In genomic region chr9:114906922-114907571, GRCh38 we compare ENCODE assay signal across 2 cellular contexts.
TF ChIP-seq lines count a peak whose summit lies in the region.

No MANE protein-coding gene starts in this region.

TF ChIP-seq in GM23338, 12 proteins besides CTCF, POLR2A, EP300 and RAD21 (continued from another document):
- TF ChIP-seq, protein P1, sequence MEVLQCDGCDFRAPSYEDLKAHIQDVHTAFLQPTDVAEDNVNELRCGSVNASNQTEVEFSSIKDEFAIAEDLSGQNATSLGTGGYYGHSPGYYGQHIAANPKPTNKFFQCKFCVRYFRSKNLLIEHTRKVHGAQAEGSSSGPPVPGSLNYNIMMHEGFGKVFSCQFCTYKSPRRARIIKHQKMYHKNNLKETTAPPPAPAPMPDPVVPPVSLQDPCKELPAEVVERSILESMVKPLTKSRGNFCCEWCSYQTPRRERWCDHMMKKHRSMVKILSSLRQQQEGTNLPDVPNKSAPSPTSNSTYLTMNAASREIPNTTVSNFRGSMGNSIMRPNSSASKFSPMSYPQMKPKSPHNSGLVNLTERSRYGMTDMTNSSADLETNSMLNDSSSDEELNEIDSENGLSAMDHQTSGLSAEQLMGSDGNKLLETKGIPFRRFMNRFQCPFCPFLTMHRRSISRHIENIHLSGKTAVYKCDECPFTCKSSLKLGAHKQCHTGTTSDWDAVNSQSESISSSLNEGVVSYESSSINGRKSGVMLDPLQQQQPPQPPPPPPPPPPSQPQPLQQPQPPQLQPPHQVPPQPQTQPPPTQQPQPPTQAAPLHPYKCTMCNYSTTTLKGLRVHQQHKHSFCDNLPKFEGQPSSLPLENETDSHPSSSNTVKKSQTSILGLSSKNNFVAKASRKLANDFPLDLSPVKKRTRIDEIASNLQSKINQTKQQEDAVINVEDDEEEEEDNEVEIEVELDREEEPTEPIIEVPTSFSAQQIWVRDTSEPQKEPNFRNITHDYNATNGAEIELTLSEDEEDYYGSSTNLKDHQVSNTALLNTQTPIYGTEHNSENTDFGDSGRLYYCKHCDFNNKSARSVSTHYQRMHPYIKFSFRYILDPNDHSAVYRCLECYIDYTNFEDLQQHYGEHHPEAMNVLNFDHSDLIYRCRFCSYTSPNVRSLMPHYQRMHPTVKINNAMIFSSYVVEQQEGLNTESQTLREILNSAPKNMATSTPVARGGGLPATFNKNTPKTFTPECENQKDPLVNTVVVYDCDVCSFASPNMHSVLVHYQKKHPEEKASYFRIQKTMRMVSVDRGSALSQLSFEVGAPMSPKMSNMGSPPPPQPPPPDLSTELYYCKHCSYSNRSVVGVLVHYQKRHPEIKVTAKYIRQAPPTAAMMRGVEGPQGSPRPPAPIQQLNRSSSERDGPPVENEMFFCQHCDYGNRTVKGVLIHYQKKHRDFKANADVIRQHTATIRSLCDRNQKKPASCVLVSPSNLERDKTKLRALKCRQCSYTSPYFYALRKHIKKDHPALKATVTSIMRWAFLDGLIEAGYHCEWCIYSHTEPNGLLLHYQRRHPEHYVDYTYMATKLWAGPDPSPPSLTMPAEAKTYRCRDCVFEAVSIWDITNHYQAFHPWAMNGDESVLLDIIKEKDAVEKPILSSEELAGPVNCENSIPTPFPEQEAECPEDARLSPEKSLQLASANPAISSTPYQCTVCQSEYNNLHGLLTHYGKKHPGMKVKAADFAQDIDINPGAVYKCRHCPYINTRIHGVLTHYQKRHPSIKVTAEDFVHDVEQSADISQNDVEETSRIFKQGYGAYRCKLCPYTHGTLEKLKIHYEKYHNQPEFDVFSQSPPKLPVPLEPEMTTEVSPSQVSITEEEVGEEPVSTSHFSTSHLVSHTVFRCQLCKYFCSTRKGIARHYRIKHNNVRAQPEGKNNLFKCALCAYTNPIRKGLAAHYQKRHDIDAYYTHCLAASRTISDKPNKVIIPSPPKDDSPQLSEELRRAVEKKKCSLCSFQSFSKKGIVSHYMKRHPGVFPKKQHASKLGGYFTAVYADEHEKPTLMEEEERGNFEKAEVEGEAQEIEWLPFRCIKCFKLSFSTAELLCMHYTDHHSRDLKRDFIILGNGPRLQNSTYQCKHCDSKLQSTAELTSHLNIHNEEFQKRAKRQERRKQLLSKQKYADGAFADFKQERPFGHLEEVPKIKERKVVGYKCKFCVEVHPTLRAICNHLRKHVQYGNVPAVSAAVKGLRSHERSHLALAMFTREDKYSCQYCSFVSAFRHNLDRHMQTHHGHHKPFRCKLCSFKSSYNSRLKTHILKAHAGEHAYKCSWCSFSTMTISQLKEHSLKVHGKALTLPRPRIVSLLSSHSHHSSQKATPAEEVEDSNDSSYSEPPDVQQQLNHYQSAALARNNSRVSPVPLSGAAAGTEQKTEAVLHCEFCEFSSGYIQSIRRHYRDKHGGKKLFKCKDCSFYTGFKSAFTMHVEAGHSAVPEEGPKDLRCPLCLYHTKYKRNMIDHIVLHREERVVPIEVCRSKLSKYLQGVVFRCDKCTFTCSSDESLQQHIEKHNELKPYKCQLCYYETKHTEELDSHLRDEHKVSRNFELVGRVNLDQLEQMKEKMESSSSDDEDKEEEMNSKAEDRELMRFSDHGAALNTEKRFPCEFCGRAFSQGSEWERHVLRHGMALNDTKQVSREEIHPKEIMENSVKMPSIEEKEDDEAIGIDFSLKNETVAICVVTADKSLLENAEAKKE (CRISPR knock-in tag; IDR thresholded peaks at IDR 0.05): peak; percentile 55

TF ChIP-seq in K562, 482 proteins besides CTCF, POLR2A, EP300 and RAD21 (continued from another document):
- peak; percentile 32; the same call in 1 of the 2 replicates for TF ChIP-seq SMC3 (conservative IDR thresholded peaks at IDR 0.05; ENCODE audit: insufficient read depth, low read depth, low read length)
